In the genomic region with DNA sequence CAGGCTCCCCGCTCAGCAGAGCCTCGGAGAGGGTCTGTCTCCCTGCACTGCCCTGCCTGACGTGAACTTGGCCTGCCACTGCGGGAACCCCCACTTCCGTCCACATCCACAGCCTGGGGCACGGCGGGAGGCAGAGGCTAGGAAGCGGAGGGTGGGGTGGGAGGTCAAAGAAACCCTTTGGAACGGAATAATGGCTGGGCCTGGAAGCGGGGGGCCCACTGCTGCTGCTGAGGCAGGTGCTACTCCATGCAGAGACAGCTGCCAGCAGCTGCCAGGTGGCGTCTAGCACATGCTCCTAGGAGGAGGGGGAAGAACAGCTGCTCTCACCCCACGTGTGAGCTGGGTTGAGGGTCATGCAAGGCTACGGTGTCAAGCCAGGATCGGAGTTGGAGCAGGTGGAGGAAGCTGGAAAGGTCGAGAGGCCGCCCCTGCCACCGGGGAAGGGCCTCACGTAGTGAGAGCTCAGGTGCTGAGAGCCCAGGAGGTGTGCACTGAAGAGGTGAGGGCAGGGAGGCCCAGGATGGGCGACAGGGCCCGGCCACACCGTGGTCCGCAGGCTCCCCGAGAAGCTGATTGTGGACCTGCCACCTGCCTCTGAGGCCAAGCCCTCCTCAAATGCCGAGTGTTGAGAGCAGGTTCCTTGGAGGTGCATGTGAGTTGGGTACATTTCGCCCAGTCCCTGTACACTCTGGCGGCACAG, we compare ENCODE assay signal across 12 cellular contexts. TPM values are rescaled to one million over a fixed set of nuclear protein-coding genes. Genes with fewer than 3 reads are reported as not detected.
DNase-seq lines count a peak whose midpoint lies in the region; ATAC-seq and TF ChIP-seq lines count a peak whose summit lies in the region.
"Had no signal": no experiment of that assay in that cellular context is flagged by ENCODE, and none has a peak within 500 bp of the region (broad histone marks: within the 10 kb centered on the region; RNA-seq: fewer than 3 reads in every experiment).

No MANE protein-coding gene starts in this region.

- intact Hi-C loops in Calu3 (cut with micrococcal nuclease; ENCODE audit: unreplicated experiment), result no loop called here

- DNase-seq in Calu3, result no peak
- DNase-seq in NCI-H1105 treated with DMSO at 0.1 percent for 48 hours (lab: John Stamatoyannopoulos, UW), result peak; percentile 91
- DNase-seq in NCI-H774 (lab: John Stamatoyannopoulos, UW), result peak; percentile 98
- no peak for DNase-seq in mesothelial cell of epicardium (ENCODE audit: low spot score in 2 of 2, unreplicated experiment in 2 of 2)
- DNase-seq in cortex of kidney (lab: John Stamatoyannopoulos, UW), result no peak
- DNase-seq in LoVo (ENCODE audit: low spot score), result no peak
- DNase-seq in medulla oblongata (ENCODE audit: extremely low spot score), result no peak
- DNase-seq: activated CD4-positive, alpha-beta T cell treated with anti-CD3 and anti-CD28 coated beads, Interleukin-2, amount 10 ng/mL, durations not matched to agents 7 days and 5 days had no signal

- no peak for TF ChIP-seq CTCF in Calu3 (IDR thresholded peaks at IDR 0.05; ENCODE audit: unreplicated experiment)
- TF ChIP-seq CTCF in mesothelial cell of epicardium (IDR thresholded peaks at IDR 0.05; ENCODE audit: unreplicated experiment), result no peak

- no peak for ATAC-seq in GM21447 (IDR thresholded peaks at IDR 0.05; ENCODE audit: unreplicated experiment)

- peaks cover 17% of the 10 kb centered on the region for H3K36me3 Mint-ChIP-seq in Calu3 (ENCODE audit: insufficient read depth, unreplicated experiment)
- peaks cover 5% of the 10 kb centered on the region for H3K36me3 Mint-ChIP-seq in mesothelial cell of epicardium

- peaks cover 7% of the 10 kb centered on the region for H3K4me1 Mint-ChIP-seq in Calu3 (ENCODE audit: low read depth, unreplicated experiment)
- no peaks in the 10 kb centered on the region for H3K4me1 Mint-ChIP-seq in mesothelial cell of epicardium
- H3K4me1 Mint-ChIP-seq: activated CD4-positive, alpha-beta T cell treated with anti-CD3 and anti-CD28 coated beads, Interleukin-2, amount 10 ng/mL, durations not matched to agents 7 days and 5 days; activated naive CD8-positive, alpha-beta T cell treated with anti-CD3 and anti-CD28 coated beads for 36 hours had no signal

- peak overlapping the region; percentile 21 for H3K4me3 Mint-ChIP-seq in Calu3 (ENCODE audit: low read depth, unreplicated experiment)
- no peak overlapping the region for H3K4me3 Mint-ChIP-seq in mesothelial cell of epicardium
- H3K4me3 Mint-ChIP-seq: activated CD4-positive, alpha-beta T cell treated with anti-CD3 and anti-CD28 coated beads, Interleukin-2, amount 10 ng/mL, durations not matched to agents 7 days and 5 days; activated naive CD8-positive, alpha-beta T cell treated with anti-CD3 and anti-CD28 coated beads for 36 hours; CD4-positive, alpha-beta T cell had no signal

- H3K9me3 Mint-ChIP-seq in Calu3 (ENCODE audit: low read depth, unreplicated experiment), result no peaks in the 10 kb centered on the region
- H3K9me3 Mint-ChIP-seq in mesothelial cell of epicardium, result no peaks in the 10 kb centered on the region
- H3K9me3 Mint-ChIP-seq: activated CD4-positive, alpha-beta T cell treated with anti-CD3 and anti-CD28 coated beads, Interleukin-2, amount 10 ng/mL, durations not matched to agents 7 days and 5 days; activated naive CD8-positive, alpha-beta T cell treated with anti-CD3 and anti-CD28 coated beads for 36 hours; CD4-positive, alpha-beta T cell; naive B cell had no signal

- H3K27me3 Mint-ChIP-seq in Calu3 (ENCODE audit: unreplicated experiment), result peaks cover 13% of the 10 kb centered on the region
- H3K27me3 Mint-ChIP-seq in mesothelial cell of epicardium (ENCODE audit: low read depth), result peaks cover 31% of the 10 kb centered on the region

- BruUV-seq in Calu3 (replicated peaks; lab: Mats Ljungman, UMichigan), result no TSS peak

- CTCF ChIA-PET in Calu3 (lab: Charles Lee), result interaction anchor here (1.1 kb wide), 1 partner anchor 285 kb away, joined by 3 read pairs; no protein-coding TSS in a partner anchor

- H3K27ac Mint-ChIP-seq in Calu3 (ENCODE audit: unreplicated experiment) (peak overlapping the region; percentile 63), mesothelial cell of epicardium (peak overlapping the region; percentile 28)
- H3K27ac Mint-ChIP-seq: activated CD4-positive, alpha-beta T cell treated with anti-CD3 and anti-CD28 coated beads, Interleukin-2, amount 10 ng/mL, durations not matched to agents 7 days and 5 days; activated naive CD8-positive, alpha-beta T cell treated with anti-CD3 and anti-CD28 coated beads for 36 hours; CD4-positive, alpha-beta T cell had no signal

RNA-seq across cellular contexts. Expression of gene FSCN2, which starts 9.8 kb away (rescaled TPM):
- total RNA-seq in Calu3 (2022) (5.5 and 7.0 TPM in 2 replicates), mesothelial cell of epicardium (13.0 to 17.3 TPM (median 13.3 TPM) in 3 replicates)

RNA-seq across cellular contexts. Expression of gene FAAP100, which starts 14.1 kb away (rescaled TPM):
- total RNA-seq in Calu3 (2022) (39.4 and 39.7 TPM in 2 replicates), mesothelial cell of epicardium (35.4 to 37.2 TPM (median 36.0 TPM) in 3 replicates)

RNA-seq across cellular contexts. Expression of gene ACTG1, which starts 25.4 kb away (rescaled TPM):
- total RNA-seq in Calu3 (2022), result 2,184 and 2,327 TPM in 2 replicates
- 4,391 to 4,678 TPM (median 4,589 TPM) in 3 replicates for total RNA-seq in mesothelial cell of epicardium

Comparison
In these comparisons a context has a peak if more than half of its experiments do, and no peak if none do; other contexts are left out.
1. DNase-seq: peak in NCI-H1105 treated with DMSO at 0.1 percent for 48 hours (single experiment) and NCI-H774 (single experiment); none in Calu3 (single experiment), mesothelial cell of epicardium (0 of 2), cortex of kidney (single experiment), LoVo (single experiment) and medulla oblongata (single experiment).